Comparison of ENCODE assay signal across 15 cellular contexts in the genomic region with DNA sequence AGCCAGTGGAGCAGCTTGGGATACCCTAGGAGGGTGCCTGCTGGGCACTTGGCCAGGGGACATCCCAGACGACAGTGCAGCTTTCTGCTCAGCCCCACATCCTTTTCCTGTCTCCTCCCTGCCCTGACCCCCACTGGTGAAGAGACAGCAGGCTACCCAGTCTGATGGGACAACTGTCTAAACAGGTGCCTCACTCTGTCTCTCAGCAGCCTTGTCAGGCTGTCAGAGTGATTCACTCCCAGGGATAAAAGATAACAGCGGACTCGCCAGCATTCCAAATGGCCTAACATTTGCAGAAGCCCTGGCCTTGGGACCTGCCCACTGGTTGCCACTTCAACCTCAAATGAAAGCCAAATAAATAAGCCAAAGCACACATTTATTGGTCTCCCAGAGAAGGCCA.
A peak's percentile ranks its signal among the peaks of the same experiment; 100 is the strongest.
DNase-seq lines count a peak whose midpoint lies in the region; ATAC-seq and TF ChIP-seq lines count a peak whose summit lies in the region.
"Had no signal": no experiment of that assay in that cellular context is flagged by ENCODE, and none has a peak within 500 bp of the region (broad histone marks: within the 10 kb centered on the region; RNA-seq: fewer than 3 reads in every experiment).

No MANE protein-coding gene starts in this region.

- H4K8ac ChIP-seq in mesendoderm (ENCODE audit: low read depth, low read length): no peak overlapping the region

- H3K4me3 ChIP-seq in gastrocnemius medialis (no peak overlapping the region), brain microvascular endothelial cell (ENCODE audit: low read depth, low read length) (no peak overlapping the region), mesendoderm (ENCODE audit: low read length) (no peak overlapping the region)
- H3K4me3 ChIP-seq: K562 had no signal

- intact Hi-C loops in left ventricle myocardium superior (cut with micrococcal nuclease): no loop called here
- intact Hi-C loops in gastrocnemius medialis (cut with DNase I; ENCODE audit: low total_unique reads): no loop called here

- H3K79me2 ChIP-seq in mesendoderm (ENCODE audit: control insufficient read depth, insufficient read depth, low read length): no peaks in the 10 kb centered on the region

- H4K5ac ChIP-seq in mesendoderm (ENCODE audit: low read length): no peak overlapping the region

- peak; percentile 31 for DNase-seq in COR-L47 (lab: John Stamatoyannopoulos, UW)
- DNase-seq in NCI-H146 (lab: John Stamatoyannopoulos, UW): peak; percentile 73
- DNase-seq in left ventricle myocardium superior: peak; percentile 39
- peak in 1 of 2 donors; percentile 30 for DNase-seq in gastrocnemius medialis
- DNase-seq in nucleus accumbens (lab: John Stamatoyannopoulos, UW): no peak
- DNase-seq in brain microvascular endothelial cell: no peak
- no peak for DNase-seq in mesendoderm
- DNase-seq: H9, NCI-H1417 treated with DMSO at 0.1 percent for 48 hours, NCI-H2029 treated with DMSO at 0.1 percent for 48 hours, NCI-H2171 treated with DMSO at 0.1 percent for 48 hours, NCI-H446 treated with DMSO at 0.1 percent for 48 hours, NCI-H748 treated with DMSO at 0.1 percent for 48 hours, SK-N-SH had no signal

- H2BK15ac ChIP-seq in mesendoderm (replicated peaks; ENCODE audit: low read depth): no peak overlapping the region

- no peak overlapping the region for H3K56ac ChIP-seq in mesendoderm (ENCODE audit: low read length)

- ATAC-seq in left ventricle myocardium superior: peak; percentile 44
- peak; percentile 57 to 74 for ATAC-seq in gastrocnemius medialis
- ATAC-seq: K562 had no signal

- H3K4me2 ChIP-seq in mesendoderm (ENCODE audit: low read length): no peak overlapping the region
- H3K4me2 ChIP-seq: SK-N-SH had no signal

- H3K27ac ChIP-seq in gastrocnemius medialis (peak overlapping the region in 2 of 4 donors; percentile 34 to 49), brain microvascular endothelial cell (no peak overlapping the region), mesendoderm (ENCODE audit: low read depth, low read length) (no peak overlapping the region)

- no peak overlapping the region for H2BK120ac ChIP-seq in mesendoderm (ENCODE audit: low read depth, low read length)

- H3K36me3 ChIP-seq in gastrocnemius medialis: no peaks in the 10 kb centered on the region
- H3K36me3 ChIP-seq in brain microvascular endothelial cell (replicated peaks): no peaks in the 10 kb centered on the region
- H3K36me3 ChIP-seq in mesendoderm (ENCODE audit: control insufficient read depth, insufficient read depth, low read length): no peaks in the 10 kb centered on the region

- H3K27me3 ChIP-seq in gastrocnemius medialis: no peaks in the 10 kb centered on the region
- H3K27me3 ChIP-seq in brain microvascular endothelial cell (replicated peaks): no peaks in the 10 kb centered on the region
- no peaks in the 10 kb centered on the region for H3K27me3 ChIP-seq in mesendoderm (ENCODE audit: insufficient read depth, low read length, poor library complexity)

- H3K18ac ChIP-seq in mesendoderm (ENCODE audit: low read length): no peak overlapping the region

- in situ Hi-C loops in gastrocnemius medialis (cut with MboI; ENCODE audit: low sequenced_read_pairs in 4 of 4): loop anchor here in 2 of 4 donors (25.0 kb wide), 2 partner anchors 383 to 533 kb away; a partner anchor contains a TSS
- in situ Hi-C loops in brain microvascular endothelial cell (cut with HindIII; ENCODE audit: low pct_ligation_motif_present, low sequenced_read_pairs): no loop called here

- H3K79me1 ChIP-seq in mesendoderm (ENCODE audit: low read length): no peaks in the 10 kb centered on the region

- no peaks in the 10 kb centered on the region for H3K9me3 ChIP-seq in gastrocnemius medialis
- H3K9me3 ChIP-seq: SK-N-SH had no signal

- TF ChIP-seq CTCF in gastrocnemius medialis (IDR thresholded peaks at IDR 0.05 in 4 of 5, conservative IDR thresholded peaks at IDR 0.05 in 1 of 5) (no peak), brain microvascular endothelial cell (IDR thresholded peaks at IDR 0.05; ENCODE audit: low read depth, low read length, missing control alignments) (no peak)

- no peak overlapping the region for H3K23ac ChIP-seq in mesendoderm (ENCODE audit: low read length)

- no peak for TF ChIP-seq POLR2A in gastrocnemius medialis (IDR thresholded peaks at IDR 0.05)

- no peak overlapping the region for H2BK5ac ChIP-seq in mesendoderm (ENCODE audit: low read length)

- no CpG with 5 or more reads among the region's 3 CpGs for WGBS in mesendoderm (ENCODE audit: extremely low coverage, insufficient coverage, low lambda C conversion rate)

- no peak overlapping the region for H3K9ac ChIP-seq in mesendoderm (ENCODE audit: low read length)
- H3K9ac ChIP-seq: SK-N-SH had no signal

- H3K4me1 ChIP-seq in gastrocnemius medialis: peaks cover 5 to 24% of the 10 kb centered on the region in 2 donors
- H3K4me1 ChIP-seq in mesendoderm (ENCODE audit: control insufficient read depth, low read depth, low read length): no peaks in the 10 kb centered on the region

- no peak overlapping the region for H2AK5ac ChIP-seq in mesendoderm (ENCODE audit: low read length)

- H3K4ac ChIP-seq in mesendoderm (ENCODE audit: low read depth, low read length): no peak overlapping the region

Comparison
In these comparisons a context has a peak if more than half of its experiments do, and no peak if none do; other contexts are left out.
1. DNase-seq: peak in COR-L47 (single experiment), NCI-H146 (single experiment) and left ventricle myocardium superior (single experiment); none in nucleus accumbens (0 of 56), brain microvascular endothelial cell (single experiment) and mesendoderm (single experiment).